ENCODE assay signal across 19 cellular contexts in genomic region chr7:138887085-138887705, GRCh38.
DNase-seq lines count a peak whose midpoint lies in the region; ATAC-seq and TF ChIP-seq lines count a peak whose summit lies in the region.
"Had no signal": no experiment of that assay in that cellular context is flagged by ENCODE, and none has a peak within 500 bp of the region (broad histone marks: within the 10 kb centered on the region; RNA-seq: fewer than 3 reads in every experiment).

No MANE protein-coding gene starts in this region.

- no TSS peak for BruUV-seq in A673 (replicated peaks; lab: Mats Ljungman, UMichigan)

- H3K4me3 ChIP-seq in HEK293 (ENCODE audit: low read depth, low read length), result no peak overlapping the region
- no peak overlapping the region for H3K4me3 ChIP-seq in A673 (ENCODE audit: low read depth, low read length, poor library complexity, severe bottlenecking)
- H3K4me3 ChIP-seq: left ventricle myocardium inferior, Peyer's patch, stomach, tibial artery had no signal

- peaks cover 11% of the 10 kb centered on the region for H3K4me1 Mint-ChIP-seq in activated CD4-positive, alpha-beta T cell treated with anti-CD3 and anti-CD28 coated beads for 36 hours
- H3K4me1 Mint-ChIP-seq in WTC11, result peaks cover 17% of the 10 kb centered on the region
- peaks cover 35% of the 10 kb centered on the region for H3K4me1 Mint-ChIP-seq in neural crest cell

- no peaks in the 10 kb centered on the region for H3K36me3 ChIP-seq in HEK293 (ENCODE audit: control insufficient read depth in 2 of 2, insufficient read depth in 1 of 2, low read length in 2 of 2)
- H3K36me3 ChIP-seq in A673 (ENCODE audit: insufficient read depth, low read length, poor library complexity, severe bottlenecking), result no peaks in the 10 kb centered on the region
- H3K36me3 ChIP-seq: BE2C, left ventricle myocardium inferior, Peyer's patch, stomach, tibial artery had no signal

- ATAC-seq in activated CD4-positive, alpha-beta T cell treated with anti-CD3 and anti-CD28 coated beads for 36 hours, result no peak
- ATAC-seq in WTC11, result peak; percentile 33; the same call in 1 of the 2 replicates

- POLR2A ChIA-PET in activated CD4-positive, alpha-beta T cell treated with anti-CD3 and anti-CD28 coated beads for 36 hours (lab: Charles Lee), result interaction anchor here (0.6 to 1.1 kb wide), 2 partner anchors 16 to 31 kb away, joined by 3 to 5 read pairs; no protein-coding TSS in a partner anchor
- POLR2A ChIA-PET in HEK293 (lab: Yijun Ruan, JAX) (no interaction called here), WTC11 (lab: Charles Lee) (no interaction called here), A673 (lab: Charles Lee; ENCODE audit: low non-redundant PET) (no interaction called here)

- H3K27ac ChIP-seq in HEK293 (ENCODE audit: extremely low read depth, low read depth, low read length) (no peak overlapping the region), A673 (ENCODE audit: low read depth, low read length, poor library complexity, severe bottlenecking) (no peak overlapping the region)
- H3K27ac ChIP-seq: epithelial cell of prostate, left ventricle myocardium inferior, Peyer's patch, tibial artery had no signal

- no peak for DNase-seq in activated CD4-positive, alpha-beta T cell treated with anti-CD3 and anti-CD28 coated beads for 36 hours
- no peak for DNase-seq in activated CD4-positive, alpha-beta T cell treated with anti-CD3 and anti-CD28 coated beads, Interleukin-2, amount 50 U/mL, for 4 hours
- DNase-seq in WTC11 (ENCODE audit: low spot score) (no peak), neural crest cell (ENCODE audit: low read depth, low spot score) (no peak), A673 (ENCODE audit: low spot score) (no peak), NCI-H226 (no peak)
- DNase-seq in activated naive CD4-positive, alpha-beta T cell treated with Interleukin-2 at 50 U/mL for 16 hours, result no peak
- DNase-seq: activated CD4-positive, CD25-positive, alpha-beta regulatory T cell treated with anti-CD3 and anti-CD28 coated beads, Interleukin-2, amount 50 U/mL, for 72 hours; activated T-cell treated with anti-CD3 and anti-CD28 coated beads, Interleukin-2, amount 50 U/mL, for 48 hours; aorta; left ventricle myocardium inferior; Peyer's patch; stomach; tibial artery had no signal

- intact Hi-C loops in activated CD4-positive, alpha-beta T cell treated with anti-CD3 and anti-CD28 coated beads for 36 hours (cut with DNase I, micrococcal nuclease), result loop anchor here in 1 of 2 experiments (5.0 to 10.0 kb wide), 3 partner anchors 95 to 188 kb away; partner anchors contain the start of gene KIAA1549
- intact Hi-C loops in A673 (cut with micrococcal nuclease; ENCODE audit: unreplicated experiment), result loop anchor here (2.0 to 5.0 kb wide), 2 partner anchors 90 to 188 kb away; no protein-coding TSS in a partner anchor

- H3K27me3 ChIP-seq in A673 (replicated peaks; ENCODE audit: insufficient read depth, low read depth, low read length, poor library complexity), result no peaks in the 10 kb centered on the region
- H3K27me3 ChIP-seq: BE2C, Peyer's patch, stomach, tibial artery had no signal

- peak overlapping the region; percentile 29 for H3K27ac Mint-ChIP-seq in activated CD4-positive, alpha-beta T cell treated with anti-CD3 and anti-CD28 coated beads for 36 hours
- no peak overlapping the region; the same call in 1 of the 2 replicates for H3K27ac Mint-ChIP-seq in WTC11
- peak overlapping the region; percentile 69 for H3K27ac Mint-ChIP-seq in neural crest cell (ENCODE audit: unreplicated experiment)
- H3K27ac Mint-ChIP-seq: mesothelial cell of epicardium had no signal

- H3K4me3 Mint-ChIP-seq in activated CD4-positive, alpha-beta T cell treated with anti-CD3 and anti-CD28 coated beads for 36 hours, result no peak overlapping the region
- H3K4me3 Mint-ChIP-seq in WTC11 (no peak overlapping the region), neural crest cell (no peak overlapping the region)
- H3K4me3 Mint-ChIP-seq: mesothelial cell of epicardium had no signal

- TF ChIP-seq CTCF in HEK293 (tag by site-specific recombination; IDR thresholded peaks at IDR 0.05) (no peak), WTC11 (IDR thresholded peaks at IDR 0.05) (no peak), neural crest cell (conservative IDR thresholded peaks at IDR 0.05) (no peak), A673 (conservative IDR thresholded peaks at IDR 0.05; ENCODE audit: low read depth, low read length) (no peak)

- no peaks in the 10 kb centered on the region for H3K36me3 Mint-ChIP-seq in activated CD4-positive, alpha-beta T cell treated with anti-CD3 and anti-CD28 coated beads for 36 hours (ENCODE audit: low read depth)
- H3K36me3 Mint-ChIP-seq in WTC11 (peaks cover 6% of the 10 kb centered on the region), neural crest cell (ENCODE audit: low read depth) (peaks cover 4% of the 10 kb centered on the region)

- H3K4me1 ChIP-seq in HEK293 (ENCODE audit: control insufficient read depth, insufficient read depth, low read length), result peaks cover 23% of the 10 kb centered on the region
- peaks cover 30% of the 10 kb centered on the region for H3K4me1 ChIP-seq in A673 (ENCODE audit: insufficient read depth, low read length, poor library complexity, severe bottlenecking)
- H3K4me1 ChIP-seq: Peyer's patch, tibial artery had no signal

- H3K9me3 ChIP-seq in HEK293 (ENCODE audit: control insufficient read depth, insufficient read depth, low read depth, low read length), result no peaks in the 10 kb centered on the region
- no peaks in the 10 kb centered on the region for H3K9me3 ChIP-seq in A673 (ENCODE audit: low read depth, low read length, poor library complexity, severe bottlenecking)
- H3K9me3 ChIP-seq: BE2C, left ventricle myocardium inferior, Peyer's patch, stomach, tibial artery had no signal

- CTCF ChIA-PET in activated CD4-positive, alpha-beta T cell treated with anti-CD3 and anti-CD28 coated beads for 36 hours (lab: Charles Lee), result interaction anchor here (0.6 to 3.5 kb wide), 35 partner anchors 9 to 246 kb away, joined by 3 to 32 read pairs (median 4); partner anchors contain the start of gene KIAA1549
- CTCF ChIA-PET in HEK293 (lab: Yijun Ruan, JAX), result interaction anchor here (0.6 to 2.3 kb wide), 17 partner anchors 8 to 1061 kb away, joined by 3 to 20 read pairs (median 4); partner anchors contain the start of gene KIAA1549
- CTCF ChIA-PET in WTC11 (lab: Charles Lee), result interaction anchor here (0.6 to 1.7 kb wide), 17 partner anchors 8 to 270 kb away, joined by 3 to 6 read pairs (median 4); partner anchors contain the start of gene KIAA1549
- CTCF ChIA-PET in A673 (lab: Charles Lee), result interaction anchor here (0.6 to 1.3 kb wide), 13 partner anchors 9 to 188 kb away, joined by 3 to 14 read pairs (median 4); no protein-coding TSS in a partner anchor

- no peaks in the 10 kb centered on the region for H3K27me3 Mint-ChIP-seq in activated CD4-positive, alpha-beta T cell treated with anti-CD3 and anti-CD28 coated beads for 36 hours
- H3K27me3 Mint-ChIP-seq in WTC11 (ENCODE audit: low read depth) (no peaks in the 10 kb centered on the region), neural crest cell (ENCODE audit: low read depth) (no peaks in the 10 kb centered on the region)

- H3K9me3 Mint-ChIP-seq in activated CD4-positive, alpha-beta T cell treated with anti-CD3 and anti-CD28 coated beads for 36 hours (ENCODE audit: low read depth), result no peaks in the 10 kb centered on the region
- no peaks in the 10 kb centered on the region for H3K9me3 Mint-ChIP-seq in WTC11
- no peaks in the 10 kb centered on the region for H3K9me3 Mint-ChIP-seq in neural crest cell
- H3K9me3 Mint-ChIP-seq: mesothelial cell of epicardium; naive thymus-derived CD4-positive, alpha-beta T cell had no signal

TF ChIP-seq in HEK293, 187 proteins besides CTCF, POLR2A, EP300 and RAD21 (continues in another document):
- TF ChIP-seq ZNF350 (tag by site-specific recombination; IDR thresholded peaks at IDR 0.05), result no peak

TF ChIP-seq in WTC11, 78 proteins besides CTCF, POLR2A, EP300 and RAD21:
- TF ChIP-seq ZMAT4 (CRISPR knock-in tag; IDR thresholded peaks at IDR 0.05) (no peak), HMGA2 (CRISPR knock-in tag; IDR thresholded peaks at IDR 0.05) (peak; percentile 99)
